Comparison of ENCODE assay signal across 31 cellular contexts in the genomic region with DNA sequence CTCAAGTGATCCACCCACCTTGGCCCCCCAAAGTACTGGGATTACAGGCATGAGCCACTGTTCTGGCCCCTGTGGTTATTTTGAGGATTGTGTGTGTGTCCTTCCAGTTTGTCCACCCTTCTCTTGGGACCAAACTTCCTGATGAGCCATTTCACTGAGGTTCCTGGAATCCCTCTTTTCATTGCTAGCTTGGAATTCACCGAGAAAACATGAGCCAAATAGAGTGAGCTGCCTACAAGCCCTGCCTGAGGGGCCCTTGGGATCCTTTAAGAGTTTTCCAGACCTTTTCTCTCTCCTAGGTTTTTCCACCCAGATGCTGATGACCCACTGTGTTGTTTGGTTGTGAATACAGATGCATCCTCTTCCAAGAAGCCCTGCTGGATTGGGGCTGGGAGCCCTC. TPM values are rescaled to one million over a fixed set of nuclear protein-coding genes. Genes with fewer than 3 reads are reported as not detected.
DNase-seq lines count a peak whose midpoint lies in the region; ATAC-seq and TF ChIP-seq lines count a peak whose summit lies in the region.
"Had no signal": no experiment of that assay in that cellular context is flagged by ENCODE, and none has a peak within 500 bp of the region (broad histone marks: within the 10 kb centered on the region; RNA-seq: fewer than 3 reads in every experiment).

No MANE protein-coding gene starts in this region.

- H3K4me3 ChIP-seq in heart left ventricle (no peak overlapping the region), heart right ventricle (no peak overlapping the region)
- H3K4me3 ChIP-seq: BLaER1, body of pancreas, gastroesophageal sphincter, PC-9, sigmoid colon, upper lobe of left lung had no signal

- H3K9me3 ChIP-seq in heart left ventricle (no peaks in the 10 kb centered on the region), heart right ventricle (no peaks in the 10 kb centered on the region)
- H3K9me3 ChIP-seq: BLaER1, body of pancreas, gastroesophageal sphincter, sigmoid colon, upper lobe of left lung had no signal

- DNase-seq in heart left ventricle, result peak in 1 of 5 donors; percentile 20
- DNase-seq in cardiac septum (ENCODE audit: low spot score), result no peak
- DNase-seq in heart right ventricle, result no peak
- peak; percentile 35 for DNase-seq in posterior vena cava (ENCODE audit: low spot score)
- no peak for DNase-seq in G401 (ENCODE audit: low spot score)
- DNase-seq in stimulated activated CD4-positive, alpha-beta T cell treated with anti-CD3 and anti-CD28 coated beads, Interleukin-12 subunit alpha, Interleukin-12 subunit beta, amount 100 ng/mL, for 4 hours, result no peak
- DNase-seq in A172 (ENCODE audit: low spot score), result no peak
- no peak for DNase-seq in ureter (ENCODE audit: low spot score)
- DNase-seq: activated naive CD4-positive, alpha-beta T cell treated with Interleukin-2 at 50 U/mL for 16 hours; activated T-cell treated with anti-CD3 and anti-CD28 coated beads, Interleukin-2, amount 50 U/mL, for 48 hours; body of pancreas; dermis blood vessel endothelial cell; DMS153; immature natural killer cell; MM.1S; NCI-H1417 treated with DMSO at 0.1 percent for 48 hours; NCI-H345; PC-9; posterior cingulate gyrus; sigmoid colon; T-helper 17 cell; upper lobe of left lung had no signal

- TF ChIP-seq CTCF in heart left ventricle (IDR thresholded peaks at IDR 0.05), result no peak
- TF ChIP-seq CTCF in heart right ventricle (IDR thresholded peaks at IDR 0.05), result no peak

- no peak for TF ChIP-seq POLR2A in heart left ventricle (IDR thresholded peaks at IDR 0.05)

- peak in 3 of 4 donors; percentile 9 to 17 (median 14) for ATAC-seq in heart left ventricle
- ATAC-seq in heart right ventricle, result peak in 5 of 8 donors; percentile 19 to 43 (median 30)
- ATAC-seq: esophagus mucosa; HCT116; stimulated activated memory B cell treated with anti-CD40 and anti-IgM and Interleukin-4, amounts not matched to agents 10 μg/mL and 1 μg/mL and 100 μg/mL, for 72 hours; T-helper 17 cell had no signal

- WGBS in heart left ventricle, 4 donors, result 40 to 65% (median 46%) methylated on average over 1 of the region's 1 CpG
- 36 to 40% methylated on average over 1 of the region's 1 CpG for WGBS in heart right ventricle, 2 donors

- in situ Hi-C loops in G401 (cut with HindIII; ENCODE audit: low sequenced_read_pairs), result no loop called here

- H3K27me3 ChIP-seq in heart left ventricle (peaks cover 0 to 7% (median 0%) of the 10 kb centered on the region in 9 donors), heart right ventricle (peaks cover 0 to 20% (median 0%) of the 10 kb centered on the region in 7 donors)
- H3K27me3 ChIP-seq: body of pancreas, sigmoid colon, upper lobe of left lung had no signal

- H3K36me3 ChIP-seq in heart left ventricle, result no peaks in the 10 kb centered on the region
- no peaks in the 10 kb centered on the region for H3K36me3 ChIP-seq in heart right ventricle
- H3K36me3 ChIP-seq: BLaER1, gastroesophageal sphincter, sigmoid colon, upper lobe of left lung had no signal

- H3K4me1 ChIP-seq in heart left ventricle (peaks cover 0 to 24% (median 12%) of the 10 kb centered on the region in 12 donors), heart right ventricle (peaks cover 3 to 40% (median 18%) of the 10 kb centered on the region in 9 donors)

- intact Hi-C loops in heart left ventricle (cut with DNase I), result loop anchor here in 1 of 10 donors (5.0 kb wide), 1 partner anchor 40 kb away; no protein-coding TSS in a partner anchor
- intact Hi-C loops in cardiac septum (cut with DNase I), result loop anchor here (10.0 kb wide), 1 partner anchor 58 kb away; no protein-coding TSS in a partner anchor
- intact Hi-C loops in heart right ventricle (cut with DNase I), result loop anchor here in 2 of 10 donors (2.0 to 5.0 kb wide), 2 partner anchors 34 to 165 kb away; no protein-coding TSS in a partner anchor
- intact Hi-C loops in posterior vena cava (cut with DNase I), result loop anchor here (5.0 kb wide), 2 partner anchors 40 to 45 kb away; partner anchors contain the start of gene COL27A1 (in 1 of the 2)

- peak overlapping the region in 8 of 12 donors; percentile 7 to 64 (median 43) for H3K27ac ChIP-seq in heart left ventricle
- H3K27ac ChIP-seq in heart right ventricle, result peak overlapping the region in 6 of 10 donors; percentile 4 to 74 (median 48)
- H3K27ac ChIP-seq: BLaER1, HL-60, KMS-11, PC-9, upper lobe of left lung had no signal

RNA-seq across cellular contexts. Expression of gene KIF12, which starts 13.2 kb away (rescaled TPM):
- total RNA-seq in heart left ventricle, result under 1 TPM in 1 of 9 donors, not detected in 8; 0.21 TPM
- under 1 TPM in 1 of 2 donors, not detected in 1; 0.08 TPM for polyA plus RNA-seq in heart left ventricle
- total RNA-seq in cardiac septum, result not detected
- total RNA-seq in heart right ventricle, result under 1 TPM in 2 of 10 donors, not detected in 8; 0.13 to 0.45 TPM
- not detected for polyA plus RNA-seq in heart right ventricle
- not detected for total RNA-seq in posterior vena cava
- 0.27 and 1.0 TPM in 2 replicates for total RNA-seq in G401 (2014; rRNA removed; shearing (Covaris generic))
- 0.03 and 0.07 TPM in 2 replicates for total RNA-seq in A172 (2014; rRNA removed; shearing (Covaris generic))
- total RNA-seq in ureter, result 6.4 TPM
- total RNA-seq: gastroesophageal sphincter, neural crest cell, PC-9, subcutaneous adipose tissue, T-helper 17 cell had no signal
- polyA plus RNA-seq: immature natural killer cell had no signal

RNA-seq across cellular contexts. Expression of gene AMBP, which starts 34.2 kb away (rescaled TPM):
- total RNA-seq in heart left ventricle (under 1 TPM in 2 of 9 donors, not detected in 7; 0.20 to 0.32 TPM), cardiac septum (not detected), heart right ventricle (not detected), posterior vena cava (under 1 TPM in 1 of 2 donors, not detected in 1; 0.65 TPM), ureter (0.99 TPM)
- polyA plus RNA-seq in heart left ventricle (under 1 TPM in 1 of 2 donors, not detected in 1; 0.08 TPM), heart right ventricle (under 1 TPM in 1 of 2 donors, not detected in 1; 0.01 TPM)
- not detected in 2 replicates for total RNA-seq in G401 (2014; rRNA removed; shearing (Covaris generic))
- 0.79 and 1.7 TPM in 2 replicates for total RNA-seq in A172 (2014; rRNA removed; shearing (Covaris generic))
- total RNA-seq: gastroesophageal sphincter, PC-9, sigmoid colon, subcutaneous adipose tissue, T-helper 17 cell had no signal
- polyA plus RNA-seq: immature natural killer cell had no signal

RNA-seq across cellular contexts. Expression of gene COL27A1, which starts 43.0 kb away (rescaled TPM):
- 10 to 100 TPM in 1 of 9 donors, 1 to 10 TPM in 8; 2.3 to 10.8 (median 5.2) TPM for total RNA-seq in heart left ventricle
- polyA plus RNA-seq in heart left ventricle, result 10 to 100 TPM in 1 of 2 donors, 1 to 10 TPM in 1; 2.7 to 14.2 TPM
- 12.8 TPM for total RNA-seq in cardiac septum
- 10 to 100 TPM in 2 of 10 donors, 1 to 10 TPM in 8; 4.1 to 11.5 (median 5.1) TPM for total RNA-seq in heart right ventricle
- 10 to 100 TPM in 1 of 2 donors, 1 to 10 TPM in 1; 3.1 to 35.8 TPM for polyA plus RNA-seq in heart right ventricle
- 1 to 10 TPM; 6.7 to 8.1 TPM for total RNA-seq in posterior vena cava
- 2.8 and 3.1 TPM in 2 replicates for total RNA-seq in G401 (2014; rRNA removed; shearing (Covaris generic))
- total RNA-seq in A172 (2014; rRNA removed; shearing (Covaris generic)), result 8.2 and 8.4 TPM in 2 replicates
- 59.2 TPM for total RNA-seq in ureter
- polyA plus RNA-seq: immature natural killer cell had no signal
